ENCODE assay signal across 15 cellular contexts in genomic region chr18:55244520-55244919, GRCh38.
DNase-seq lines count a peak whose midpoint lies in the region; ATAC-seq and TF ChIP-seq lines count a peak whose summit lies in the region.
"Had no signal": no experiment of that assay in that cellular context is flagged by ENCODE, and none has a peak within 500 bp of the region (broad histone marks: within the 10 kb centered on the region; RNA-seq: fewer than 3 reads in every experiment).

No MANE protein-coding gene starts in this region.

- no peak overlapping the region for H2BK120ac ChIP-seq in mesenchymal stem cell (ENCODE audit: low read depth, low read length)

- H3K27ac ChIP-seq in coronary artery: peak overlapping the region; percentile 62 to 87
- H3K27ac ChIP-seq in mesenchymal stem cell (ENCODE audit: low read length, poor library complexity, severe bottlenecking): no peak overlapping the region
- H3K27ac ChIP-seq in suprapubic skin: peak overlapping the region; percentile 41
- H3K27ac ChIP-seq: BLaER1 treated with 17β-estradiol and CSF1 and Interleukin-3, amounts not matched to agents 10 nM and 100 nM had no signal

- no peak overlapping the region for H3K23ac ChIP-seq in mesenchymal stem cell (ENCODE audit: low read length in 2 of 2)

- no peak overlapping the region for H3K4ac ChIP-seq in mesenchymal stem cell (ENCODE audit: low read depth in 1 of 2, low read length in 2 of 2)

- DNase-seq in coronary artery (ENCODE audit: low spot score) (no peak), mesenchymal stem cell (no peak), suprapubic skin (ENCODE audit: low spot score in 2 of 2) (no peak), NCI-H510A (lab: John Stamatoyannopoulos, UW) (no peak), GM13977 (ENCODE audit: low spot score) (no peak)
- no peak for DNase-seq in activated effector memory CD4-positive, alpha-beta T cell treated with Interleukin-2 at 50 U/mL for 16 hours
- DNase-seq: activated CD4-positive, alpha-beta T cell treated with anti-CD3 and anti-CD28 coated beads, Interleukin-2, amount 10 ng/mL, durations not matched to agents 24 days and 14 days; NCI-H2029; PC-3; stimulated activated CD4-positive, alpha-beta T cell treated with anti-CD3 and anti-CD28 coated beads, Interleukin-12 subunit alpha, Interleukin-12 subunit beta, amount 100 ng/mL, for 4 hours had no signal

- no peak overlapping the region for H2BK15ac ChIP-seq in mesenchymal stem cell (ENCODE audit: low read depth, poor library complexity, severe bottlenecking)

- H2AFZ ChIP-seq in mesenchymal stem cell (ENCODE audit: low read depth, low read length): no peak overlapping the region

- H3K14ac ChIP-seq in mesenchymal stem cell (ENCODE audit: low read length in 2 of 2): no peak overlapping the region

- no peak overlapping the region for H3K18ac ChIP-seq in mesenchymal stem cell (ENCODE audit: low read depth in 1 of 2, low read length in 2 of 2)

- H3K9ac ChIP-seq in mesenchymal stem cell (ENCODE audit: low read length): peak overlapping the region; percentile 9
- H3K9ac ChIP-seq: BLaER1 treated with 17β-estradiol and CSF1 and Interleukin-3, amounts not matched to agents 10 nM and 100 nM had no signal

- TF ChIP-seq POLR2A in suprapubic skin (IDR thresholded peaks at IDR 0.05): no peak

- H3K4me3 ChIP-seq in coronary artery: peak overlapping the region; percentile 5
- peak overlapping the region in 1 of 2 experiments; percentile 32 for H3K4me3 ChIP-seq in mesenchymal stem cell (ENCODE audit: insufficient read depth in 1 of 2, low read depth in 1 of 2, low read length in 2 of 2)
- H3K4me3 ChIP-seq in suprapubic skin: no peak overlapping the region
- H3K4me3 ChIP-seq: BLaER1 treated with 17β-estradiol and CSF1 and Interleukin-3, amounts not matched to agents 10 nM and 100 nM had no signal

- peak; percentile 22 for ATAC-seq in HG03354 (IDR thresholded peaks at IDR 0.05; ENCODE audit: poor library complexity, severe bottlenecking, unreplicated experiment)
- no peak for ATAC-seq in GM21447 (IDR thresholded peaks at IDR 0.05; ENCODE audit: unreplicated experiment)
- ATAC-seq: esophagus mucosa; natural killer cell treated with Interleukin-12 subunit alpha and Interleukin-12 subunit beta and Interleukin-15 and Interleukin-18, amount 100 ng/mL, for 72 hours; PC-3 had no signal

- no peak for TF ChIP-seq EP300 in suprapubic skin (IDR thresholded peaks at IDR 0.05)

- H2BK5ac ChIP-seq in mesenchymal stem cell (ENCODE audit: low read depth, low read length, poor library complexity, severe bottlenecking): no peak overlapping the region

- TF ChIP-seq CTCF in coronary artery (IDR thresholded peaks at IDR 0.05) (no peak), suprapubic skin (IDR thresholded peaks at IDR 0.05) (no peak), GM13977 (IDR thresholded peaks at IDR 0.05; ENCODE audit: extremely low read depth, insufficient read depth, missing control alignments) (no peak)

- no peak overlapping the region for H2AK5ac ChIP-seq in mesenchymal stem cell (ENCODE audit: low read length, severe bottlenecking)

- no peak overlapping the region for H2BK12ac ChIP-seq in mesenchymal stem cell (ENCODE audit: low read length in 2 of 2)

- WGBS in mesenchymal stem cell: 81% methylated on average over 5 of the region's 5 CpGs
- 48% methylated on average over 5 of the region's 5 CpGs for WGBS in suprapubic skin

- no peak overlapping the region for H4K91ac ChIP-seq in mesenchymal stem cell (ENCODE audit: low read length)

- in situ Hi-C loops in GM13977 (cut with MboI; ENCODE audit: low pct_unique_long_range_greater_than_20kb, low sequenced_read_pairs, unreplicated experiment): loop anchor here (10.0 to 25.0 kb wide), 2 partner anchors 70 to 268 kb away; no protein-coding TSS in a partner anchor

- no peaks in the 10 kb centered on the region for H3K79me1 ChIP-seq in mesenchymal stem cell (replicated peaks; ENCODE audit: low read length, poor library complexity, severe bottlenecking)

- H3K9me3 ChIP-seq in mesenchymal stem cell (ENCODE audit: control insufficient read depth, low read length): no peaks in the 10 kb centered on the region
- H3K9me3 ChIP-seq in suprapubic skin: no peaks in the 10 kb centered on the region
- H3K9me3 ChIP-seq: BLaER1 treated with 17β-estradiol and CSF1 and Interleukin-3, amounts not matched to agents 10 nM and 100 nM had no signal

- H3K4me2 ChIP-seq in mesenchymal stem cell (ENCODE audit: low read length, poor library complexity, severe bottlenecking): no peak overlapping the region

- H3K4me1 ChIP-seq in mesenchymal stem cell (ENCODE audit: control insufficient read depth, insufficient read depth, low read depth, low read length): peaks cover 2% of the 10 kb centered on the region
- peaks cover 36% of the 10 kb centered on the region for H3K4me1 ChIP-seq in suprapubic skin

- H3K27me3 ChIP-seq in mesenchymal stem cell (ENCODE audit: control insufficient read depth in 1 of 2, insufficient read depth in 1 of 2, low read length in 2 of 2): no peaks in the 10 kb centered on the region
- no peaks in the 10 kb centered on the region for H3K27me3 ChIP-seq in suprapubic skin
- H3K27me3 ChIP-seq: BLaER1 treated with 17β-estradiol and CSF1 and Interleukin-3, amounts not matched to agents 10 nM and 100 nM had no signal

- H3K36me3 ChIP-seq in mesenchymal stem cell (ENCODE audit: control insufficient read depth in 1 of 2, insufficient read depth in 2 of 2, low read depth in 1 of 2, low read length in 2 of 2): peaks cover 0 to 45% of the 10 kb centered on the region in 2 experiments
- H3K36me3 ChIP-seq in suprapubic skin: peaks cover 2% of the 10 kb centered on the region

- no peak overlapping the region for H4K8ac ChIP-seq in mesenchymal stem cell (ENCODE audit: low read length)
